Comparison of ENCODE assay signal across 17 cellular contexts in the genomic region with DNA sequence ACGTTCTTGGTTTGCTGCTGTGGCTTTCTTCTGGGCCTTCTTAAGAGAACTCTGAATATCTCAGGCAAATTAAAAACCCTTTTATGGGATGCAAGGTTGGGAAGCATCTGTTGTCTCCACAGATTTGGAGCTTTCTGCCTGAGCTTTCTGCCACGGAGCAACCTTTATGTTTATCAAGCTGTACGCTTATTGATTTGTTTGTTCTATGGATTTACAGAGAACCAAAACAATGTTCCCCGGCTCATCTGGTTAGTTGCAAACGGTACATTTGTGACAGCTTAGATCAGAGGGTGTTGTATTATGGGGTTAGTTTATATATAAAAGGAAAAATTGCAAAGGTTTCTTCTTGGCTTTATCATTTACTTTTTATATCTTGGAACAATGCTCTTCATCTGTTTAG.
A peak's percentile ranks its signal among the peaks of the same experiment; 100 is the strongest.
DNase-seq lines count a peak whose midpoint lies in the region; ATAC-seq and TF ChIP-seq lines count a peak whose summit lies in the region.
"Had no signal": no experiment of that assay in that cellular context is flagged by ENCODE, and none has a peak within 500 bp of the region (broad histone marks: within the 10 kb centered on the region; RNA-seq: fewer than 3 reads in every experiment).

No MANE protein-coding gene starts in this region.

- peaks cover 7% of the 10 kb centered on the region; the same call in 1 of the 2 replicates for H3F3A ChIP-seq in Loucy (ENCODE audit: low read depth)

- H3K4me3 ChIP-seq in Loucy (ENCODE audit: low read length, poor library complexity, severe bottlenecking) (peak overlapping the region; percentile 26), prostate gland (no peak overlapping the region)

- H3K4me3 Mint-ChIP-seq in glutamatergic neuron (ENCODE audit: unreplicated experiment) = no peak overlapping the region
- H3K4me3 Mint-ChIP-seq: B cell; CD4-positive, alpha-beta T cell; H9; IgD-negative memory B cell had no signal

- H3K27ac Mint-ChIP-seq in glutamatergic neuron (ENCODE audit: unreplicated experiment) = peak overlapping the region; percentile 81
- H3K27ac Mint-ChIP-seq: B cell; CD4-positive, alpha-beta T cell; IgD-negative memory B cell had no signal

- TF ChIP-seq CTCF in 22Rv1 (IDR thresholded peaks at IDR 0.05) (no peak), Loucy (conservative IDR thresholded peaks at IDR 0.05; ENCODE audit: low read length) (no peak), glutamatergic neuron (IDR thresholded peaks at IDR 0.05; ENCODE audit: partially characterized antibody, unreplicated experiment) (no peak), prostate gland (IDR thresholded peaks at IDR 0.05) (no peak)

- H4K20me1 ChIP-seq in Loucy (ENCODE audit: insufficient read depth, low read length, poor library complexity, severe bottlenecking) = no peaks in the 10 kb centered on the region

- ATAC-seq in GM21390 (IDR thresholded peaks at IDR 0.05; ENCODE audit: unreplicated experiment) = no peak

- H3K4me1 ChIP-seq in Loucy (ENCODE audit: insufficient read depth, low read length, poor library complexity, severe bottlenecking) (peaks cover 56% of the 10 kb centered on the region), prostate gland (replicated peaks) (no peaks in the 10 kb centered on the region)

- H3K36me3 ChIP-seq in Loucy (ENCODE audit: insufficient read depth, low read length) (no peaks in the 10 kb centered on the region), prostate gland (no peaks in the 10 kb centered on the region)

- no peaks in the 10 kb centered on the region for H3K27me3 Mint-ChIP-seq in glutamatergic neuron (ENCODE audit: unreplicated experiment)
- H3K27me3 Mint-ChIP-seq: B cell; CD4-positive, alpha-beta T cell; IgD-negative memory B cell had no signal

- no peaks in the 10 kb centered on the region for H3K9me3 ChIP-seq in Loucy (ENCODE audit: insufficient read depth, low read depth, low read length)
- no peaks in the 10 kb centered on the region for H3K9me3 ChIP-seq in prostate gland

- peak overlapping the region; percentile 1; the same call in 1 of the 2 replicates for H3K27ac ChIP-seq in 22Rv1
- no peak overlapping the region for H3K27ac ChIP-seq in prostate gland

- H3K9me3 Mint-ChIP-seq in glutamatergic neuron (ENCODE audit: unreplicated experiment) = no peaks in the 10 kb centered on the region
- H3K9me3 Mint-ChIP-seq: CD4-positive, alpha-beta T cell; H9; IgD-negative memory B cell had no signal

- DNase-seq in NCI-H2107 treated with DMSO at 0.1 percent for 48 hours (lab: John Stamatoyannopoulos, UW; ENCODE audit: unreplicated experiment) = peak; percentile 7
- DNase-seq in NCI-H2107 (lab: John Stamatoyannopoulos, UW) = no peak
- DNase-seq in glutamatergic neuron = no peak
- DNase-seq in NOMO-1 treated with dmso at 0.1 percent for 144 hours (lab: John Stamatoyannopoulos, UW; ENCODE audit: unreplicated experiment) = no peak
- no peak for DNase-seq in prostate gland (ENCODE audit: low spot score)
- DNase-seq: C1 segment of cervical spinal cord; CD4-positive, alpha-beta T cell; DMS153; DMS79 treated with DMSO at 0.1 percent for 48 hours; EL; GOT3; H9 had no signal

- H3K36me3 Mint-ChIP-seq in glutamatergic neuron (ENCODE audit: unreplicated experiment) = no peaks in the 10 kb centered on the region
- H3K36me3 Mint-ChIP-seq: IgD-negative memory B cell had no signal

- H3K9ac ChIP-seq in Loucy (ENCODE audit: low read depth, low read length, poor library complexity, severe bottlenecking) = peak overlapping the region; percentile 53

- H3K4me1 Mint-ChIP-seq in glutamatergic neuron (ENCODE audit: low read depth, unreplicated experiment) = peaks cover 30% of the 10 kb centered on the region
- H3K4me1 Mint-ChIP-seq: B cell, IgD-negative memory B cell had no signal

- intact Hi-C loops in prostate gland (cut with DNase I) = loop anchor here (5.0 kb wide), 1 partner anchor 223 kb away; no protein-coding TSS in a partner anchor

- TF ChIP-seq POLR2A in prostate gland (IDR thresholded peaks at IDR 0.05) = no peak

- H3K79me2 ChIP-seq in Loucy (ENCODE audit: insufficient read depth, low read length) = no peaks in the 10 kb centered on the region

- H3K27me3 ChIP-seq in Loucy (ENCODE audit: insufficient read depth, low read length, poor library complexity, severe bottlenecking) = no peaks in the 10 kb centered on the region
- H3K27me3 ChIP-seq in prostate gland (replicated peaks; ENCODE audit: insufficient read depth) = no peaks in the 10 kb centered on the region

- no peak overlapping the region for H2AFZ ChIP-seq in Loucy (ENCODE audit: low read length)

- H3K4me2 ChIP-seq in Loucy (ENCODE audit: low read depth, low read length, poor library complexity, severe bottlenecking) = peak overlapping the region; percentile 62

- 65% methylated on average over 5 of the region's 5 CpGs for WGBS in prostate gland

- H3K9me2 ChIP-seq in Loucy (replicated peaks; ENCODE audit: low read depth, low read length) = no peaks in the 10 kb centered on the region
